1 cellular context compared by ENCODE assay signal in genomic region chr16:50303041-50303604, GRCh38.
TF ChIP-seq lines count a peak whose summit lies in the region.

No MANE protein-coding gene starts in this region.

TF ChIP-seq in GM12878, 131 proteins besides CTCF, POLR2A, EP300 and RAD21:
- no peak for TF ChIP-seq PRDM15 (CRISPR knock-in tag; IDR thresholded peaks at IDR 0.05)
- TF ChIP-seq IKZF1 (conservative IDR thresholded peaks at IDR 0.05), result no peak
- TF ChIP-seq KDM1A (IDR thresholded peaks at IDR 0.05; ENCODE audit: borderline replicate concordance), result no peak
- no peak for TF ChIP-seq BMI1 (IDR thresholded peaks at IDR 0.05; ENCODE audit: borderline replicate concordance)
- TF ChIP-seq SUZ12 (IDR thresholded peaks at IDR 0.05; ENCODE audit: unreplicated experiment), result no peak
- TF ChIP-seq BRCA1 (IDR thresholded peaks at IDR 0.05; ENCODE audit: low read depth, low read length), result no peak
- no peak for TF ChIP-seq EED (IDR thresholded peaks at IDR 0.05; ENCODE audit: low read depth)
- TF ChIP-seq NR2C1 (IDR thresholded peaks at IDR 0.05), result no peak
- no peak for TF ChIP-seq NFIC (IDR thresholded peaks at IDR 0.05; ENCODE audit: low read depth, low read length)
- no peak for TF ChIP-seq IRF4 (IDR thresholded peaks at IDR 0.05; ENCODE audit: low read depth, low read length)
- TF ChIP-seq ZBTB4 (CRISPR knock-in tag; IDR thresholded peaks at IDR 0.05), result no peak
- no peak for TF ChIP-seq SKIL (IDR thresholded peaks at IDR 0.05; ENCODE audit: low read depth, poor library complexity, severe bottlenecking)
- TF ChIP-seq HDAC6 (IDR thresholded peaks at IDR 0.05; ENCODE audit: unreplicated experiment), result no peak
- TF ChIP-seq CBX3 (IDR thresholded peaks at IDR 0.05; ENCODE audit: borderline replicate concordance, low read depth), result no peak
- TF ChIP-seq SREBF1 (IDR thresholded peaks at IDR 0.05; ENCODE audit: low read length), result no peak
- no peak for TF ChIP-seq FOXM1 (IDR thresholded peaks at IDR 0.05; ENCODE audit: low read depth, low read length)
- TF ChIP-seq RCOR1 (conservative IDR thresholded peaks at IDR 0.05; ENCODE audit: low read depth, low read length), result no peak
